Comparison of ENCODE assay signal across 30 cellular contexts in genomic region chr7:69860486-69860885, GRCh38.
"Had no signal": no experiment of that assay in that cellular context is flagged by ENCODE, and none has a peak within 500 bp of the region (broad histone marks: within the 10 kb centered on the region; RNA-seq: fewer than 3 reads in every experiment).

No MANE protein-coding gene starts in this region.

- H3K9me3 Mint-ChIP-seq: activated CD4-positive, alpha-beta memory T cell treated with anti-CD3 and anti-CD28 coated beads for 36 hours; activated CD4-positive, alpha-beta T cell treated with anti-CD3 and anti-CD28 coated beads, Interleukin-2, amount 10 ng/mL, durations not matched to agents 7 days and 5 days; activated naive CD8-positive, alpha-beta T cell treated with anti-CD3 and anti-CD28 coated beads, Interleukin-2, amount 50 U/mL, for 24 hours; activated T-cell treated with anti-CD3 and anti-CD28 coated beads, Interleukin-2, amount 50 U/mL, for 4 hours; brain; central memory CD8-positive, alpha-beta T cell; T-cell had no signal

- H3K27ac ChIP-seq: SK-N-MC had no signal

- H3K4me3 Mint-ChIP-seq: activated CD4-positive, alpha-beta memory T cell treated with anti-CD3 and anti-CD28 coated beads for 36 hours; activated CD4-positive, alpha-beta T cell treated with anti-CD3 and anti-CD28 coated beads, Interleukin-2, amount 10 ng/mL, durations not matched to agents 7 days and 5 days; activated naive CD8-positive, alpha-beta T cell treated with anti-CD3 and anti-CD28 coated beads, Interleukin-2, amount 50 U/mL, for 24 hours; activated T-cell treated with anti-CD3 and anti-CD28 coated beads, Interleukin-2, amount 50 U/mL, for 4 hours; central memory CD8-positive, alpha-beta T cell; T-cell had no signal

- ATAC-seq: activated naive CD4-positive, alpha-beta T cell treated with anti-CD3 and anti-CD28 coated beads, Interleukin-2, amount 50 U/mL, for 72 hours; activated naive CD8-positive, alpha-beta T cell treated with anti-CD3 and anti-CD28 coated beads, Interleukin-2, amount 50 U/mL, for 24 hours; activated T-cell treated with anti-CD3 and anti-CD28 coated beads, Interleukin-2, amount 50 U/mL, for 4 hours; Panc1; Right ventricle myocardium inferior; T-cell had no signal

- H3K27ac Mint-ChIP-seq: activated CD4-positive, alpha-beta memory T cell treated with anti-CD3 and anti-CD28 coated beads for 36 hours; activated CD4-positive, alpha-beta T cell treated with anti-CD3 and anti-CD28 coated beads, Interleukin-2, amount 10 ng/mL, durations not matched to agents 7 days and 5 days; activated naive CD4-positive, alpha-beta T cell treated with anti-CD3 and anti-CD28 coated beads, Interleukin-2, amount 50 U/mL, for 72 hours; activated naive CD8-positive, alpha-beta T cell treated with anti-CD3 and anti-CD28 coated beads, Interleukin-2, amount 50 U/mL, for 24 hours; T-cell had no signal

- H3K36me3 Mint-ChIP-seq: activated CD4-positive, alpha-beta memory T cell treated with anti-CD3 and anti-CD28 coated beads for 36 hours; brain; T-cell had no signal

- DNase-seq: activated CD4-positive, alpha-beta memory T cell treated with anti-CD3 and anti-CD28 coated beads for 36 hours; activated CD4-positive, alpha-beta T cell treated with anti-CD3 and anti-CD28 coated beads, Interleukin-2, amount 10 ng/mL, durations not matched to agents 7 days and 5 days; activated CD4-positive, CD25-positive, alpha-beta regulatory T cell; activated CD8-positive, alpha-beta memory T cell treated with anti-CD3 and anti-CD28 coated beads for 24 hours; activated effector memory CD4-positive, alpha-beta T cell treated with anti-CD3 and anti-CD28 coated beads, Interleukin-2, amount 50 U/mL, for 16 hours; activated naive CD4-positive, alpha-beta T cell treated with Interleukin-2 at 50 U/mL for 16 hours; activated naive CD8-positive, alpha-beta T cell treated with anti-CD3 and anti-CD28 coated beads, Interleukin-2, amount 50 U/mL, for 24 hours; activated T-cell treated with anti-CD3 and anti-CD28 coated beads, Interleukin-2, amount 50 U/mL, for 4 hours; amygdala; Karpas-422; NCI-H1048; NCI-H146; NCI-H187 treated with DMSO at 0.1 percent for 48 hours; NCI-H2081 treated with DMSO at 0.1 percent for 48 hours; NCI-H2171 treated with DMSO at 0.1 percent for 48 hours; NCI-H345; NCI-H510A; NCI-H526 treated with DMSO at 0.1 percent for 48 hours; NK-92 treated with Interleukin-12 subunit alpha and Interleukin-12 subunit beta, amount 100 ng/mL, for 24 hours; OCI-M1; RPMI8226; T-cell; T-helper 2 cell; T1000 had no signal

- H3K4me1 Mint-ChIP-seq: activated CD4-positive, alpha-beta T cell treated with anti-CD3 and anti-CD28 coated beads, Interleukin-2, amount 10 ng/mL, durations not matched to agents 7 days and 5 days; activated naive CD8-positive, alpha-beta T cell treated with anti-CD3 and anti-CD28 coated beads, Interleukin-2, amount 50 U/mL, for 24 hours; central memory CD8-positive, alpha-beta T cell; T-cell had no signal

- H3K4me3 ChIP-seq: SK-N-MC had no signal
